In the genomic region with DNA sequence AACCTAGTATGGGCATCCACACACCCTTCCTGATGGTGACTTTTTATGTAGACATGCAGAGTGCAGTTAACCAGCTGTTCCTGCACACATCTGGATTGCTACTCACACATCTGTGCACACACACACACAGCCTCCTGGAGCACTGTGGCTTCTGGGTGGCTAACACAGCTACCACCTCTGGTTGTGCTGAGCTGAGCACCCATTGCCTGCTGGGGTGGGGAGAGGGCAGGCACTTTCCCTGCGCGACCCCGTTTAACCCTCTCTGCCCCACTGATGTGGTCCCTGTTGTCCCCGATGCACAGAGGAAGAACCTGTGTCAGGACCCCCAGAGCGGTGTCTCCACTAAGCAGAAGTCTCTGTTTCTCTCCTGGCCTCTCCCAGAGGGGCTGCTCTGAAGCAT, we compare ENCODE assay signal across 32 cellular contexts. TPM values are rescaled to one million over a fixed set of nuclear protein-coding genes. Genes with fewer than 3 reads are reported as not detected.
A peak's percentile ranks its signal among the peaks of the same experiment; 100 is the strongest.
DNase-seq lines count a peak whose midpoint lies in the region; ATAC-seq, FAIRE-seq and TF ChIP-seq lines count a peak whose summit lies in the region.
"Had no signal": no experiment of that assay in that cellular context is flagged by ENCODE, and none has a peak within 500 bp of the region (broad histone marks: within the 10 kb centered on the region; RNA-seq: fewer than 3 reads in every experiment).

No MANE protein-coding gene starts in this region.

- CTCF ChIA-PET in Calu3 (lab: Charles Lee), result interaction anchor here (1.6 to 3.7 kb wide), 4 partner anchors 13 to 164 kb away, joined by 8 to 76 read pairs (median 16); partner anchors contain the start of gene SERPINA3

- no peak overlapping the region for H2BK5ac ChIP-seq in mesenchymal stem cell (ENCODE audit: low read depth, low read length, poor library complexity, severe bottlenecking)

- H2BK120ac ChIP-seq in mesenchymal stem cell (ENCODE audit: low read depth, low read length), result no peak overlapping the region

- H2AFZ ChIP-seq in astrocyte (ENCODE audit: low read depth, low read length) (no peak overlapping the region), mesenchymal stem cell (ENCODE audit: low read depth, low read length) (no peak overlapping the region)

- H2BK12ac ChIP-seq in mesenchymal stem cell (ENCODE audit: low read length in 2 of 2), result no peak overlapping the region

- H3K27me3 Mint-ChIP-seq in Calu3 (ENCODE audit: unreplicated experiment) (no peaks in the 10 kb centered on the region), astrocyte (ENCODE audit: low read depth, unreplicated experiment) (peaks cover 15% of the 10 kb centered on the region), chondrocyte (ENCODE audit: low read depth) (no peaks in the 10 kb centered on the region)
- peaks cover 3% of the 10 kb centered on the region for H3K27me3 Mint-ChIP-seq in activated T-cell treated with anti-CD3 and anti-CD28 coated beads, Interleukin-2, amount 50 U/mL, for 4 hours (ENCODE audit: low read depth)

- H3K4me1 ChIP-seq in astrocyte (ENCODE audit: insufficient read depth, low read length) (peaks cover 37% of the 10 kb centered on the region), mesenchymal stem cell (ENCODE audit: control insufficient read depth, insufficient read depth, low read depth, low read length) (peaks cover 30% of the 10 kb centered on the region)

- no peaks in the 10 kb centered on the region for H3K79me1 ChIP-seq in mesenchymal stem cell (replicated peaks; ENCODE audit: low read length, poor library complexity, severe bottlenecking)

- ATAC-seq in HG02870 (IDR thresholded peaks at IDR 0.05; ENCODE audit: unreplicated experiment), result no peak
- ATAC-seq in activated T-cell treated with anti-CD3 and anti-CD28 coated beads, Interleukin-2, amount 50 U/mL, for 4 hours, result no peak
- ATAC-seq in HG02798 (IDR thresholded peaks at IDR 0.05; ENCODE audit: poor library complexity, unreplicated experiment), result no peak
- ATAC-seq: K562, PC-3 had no signal

- BruUV-seq in Calu3 (replicated peaks; lab: Mats Ljungman, UMichigan), result no TSS peak

- H2BK15ac ChIP-seq in mesenchymal stem cell (ENCODE audit: low read depth, poor library complexity, severe bottlenecking), result no peak overlapping the region

- H3K18ac ChIP-seq in mesenchymal stem cell (ENCODE audit: low read depth in 1 of 2, low read length in 2 of 2), result no peak overlapping the region

- H3K9ac ChIP-seq in astrocyte (ENCODE audit: low read length), result no peak overlapping the region
- H3K9ac ChIP-seq in mesenchymal stem cell (ENCODE audit: low read length), result no peak overlapping the region

- intact Hi-C loops in Calu3 (cut with micrococcal nuclease; ENCODE audit: unreplicated experiment), result no loop called here

- H3K27me3 ChIP-seq in astrocyte (ENCODE audit: insufficient read depth, low read length) (no peaks in the 10 kb centered on the region), mesenchymal stem cell (ENCODE audit: control insufficient read depth in 1 of 2, insufficient read depth in 1 of 2, low read length in 2 of 2) (no peaks in the 10 kb centered on the region)

- H4K91ac ChIP-seq in mesenchymal stem cell (ENCODE audit: low read length), result peak overlapping the region; percentile 35

- peaks cover 84% of the 10 kb centered on the region for H3K4me1 Mint-ChIP-seq in Calu3 (ENCODE audit: low read depth, unreplicated experiment)
- H3K4me1 Mint-ChIP-seq in astrocyte (ENCODE audit: low read depth, unreplicated experiment), result peaks cover 34% of the 10 kb centered on the region
- H3K4me1 Mint-ChIP-seq in chondrocyte (ENCODE audit: low read depth), result peaks cover 40% of the 10 kb centered on the region
- no peaks in the 10 kb centered on the region for H3K4me1 Mint-ChIP-seq in activated T-cell treated with anti-CD3 and anti-CD28 coated beads, Interleukin-2, amount 50 U/mL, for 4 hours (ENCODE audit: low read depth)
- H3K4me1 Mint-ChIP-seq: CD4-positive, alpha-beta memory T cell had no signal

- H3K14ac ChIP-seq in mesenchymal stem cell (ENCODE audit: low read length in 2 of 2), result no peak overlapping the region

- no peaks in the 10 kb centered on the region for H3K36me3 ChIP-seq in astrocyte (ENCODE audit: insufficient read depth, low read length)
- H3K36me3 ChIP-seq in mesenchymal stem cell (ENCODE audit: control insufficient read depth in 1 of 2, insufficient read depth in 2 of 2, low read depth in 1 of 2, low read length in 2 of 2), result no peaks in the 10 kb centered on the region

- no peak overlapping the region for H3K27ac ChIP-seq in astrocyte (ENCODE audit: low read depth, low read length)
- H3K27ac ChIP-seq in mesenchymal stem cell (ENCODE audit: low read length, poor library complexity, severe bottlenecking), result no peak overlapping the region
- H3K27ac ChIP-seq: HL-60, SK-N-MC had no signal

- H3K9me3 ChIP-seq in astrocyte (ENCODE audit: insufficient read depth, low read depth, low read length), result no peaks in the 10 kb centered on the region
- no peaks in the 10 kb centered on the region for H3K9me3 ChIP-seq in mesenchymal stem cell (ENCODE audit: control insufficient read depth, low read length)
- H3K9me3 ChIP-seq: Caco-2 had no signal

- H3K23ac ChIP-seq in mesenchymal stem cell (ENCODE audit: low read length in 2 of 2), result no peak overlapping the region

- FAIRE-seq in astrocyte (lab: Jason Lieb, UNC), result no peak
- FAIRE-seq: GM12891, K562 had no signal

- H4K20me1 ChIP-seq in astrocyte (ENCODE audit: insufficient read depth, low read length), result no peaks in the 10 kb centered on the region

- H3K4ac ChIP-seq in mesenchymal stem cell (ENCODE audit: low read depth in 1 of 2, low read length in 2 of 2), result no peak overlapping the region

- H4K8ac ChIP-seq in mesenchymal stem cell (ENCODE audit: low read length), result no peak overlapping the region

- peaks cover 51% of the 10 kb centered on the region for H3K36me3 Mint-ChIP-seq in Calu3 (ENCODE audit: insufficient read depth, unreplicated experiment)
- no peaks in the 10 kb centered on the region for H3K36me3 Mint-ChIP-seq in astrocyte (ENCODE audit: low read depth, unreplicated experiment)
- no peaks in the 10 kb centered on the region for H3K36me3 Mint-ChIP-seq in chondrocyte (ENCODE audit: low read depth)
- no peaks in the 10 kb centered on the region for H3K36me3 Mint-ChIP-seq in activated T-cell treated with anti-CD3 and anti-CD28 coated beads, Interleukin-2, amount 50 U/mL, for 4 hours (ENCODE audit: insufficient read depth)
- H3K36me3 Mint-ChIP-seq: CD4-positive, alpha-beta memory T cell had no signal

- H3K27ac Mint-ChIP-seq in Calu3 (ENCODE audit: unreplicated experiment) (peak overlapping the region; percentile 95), astrocyte (ENCODE audit: unreplicated experiment) (peak overlapping the region; percentile 72), chondrocyte (ENCODE audit: unreplicated experiment) (no peak overlapping the region)
- H3K27ac Mint-ChIP-seq: CD4-positive, alpha-beta memory T cell had no signal

- TF ChIP-seq CTCF in Calu3 (IDR thresholded peaks at IDR 0.05; ENCODE audit: unreplicated experiment) (no peak), astrocyte (IDR thresholded peaks at IDR 0.05; ENCODE audit: insufficient read depth, low read depth, low read length) (no peak), chondrocyte (IDR thresholded peaks at IDR 0.05) (no peak)

- DNase-seq in Calu3 (no peak), astrocyte (ENCODE audit: low read depth) (no peak), chondrocyte (ENCODE audit: low spot score) (peak; percentile 59), mesenchymal stem cell (no peak), inferior parietal cortex (ENCODE audit: extremely low spot score) (no peak)
- no peak for DNase-seq in activated T-cell treated with anti-CD3 and anti-CD28 coated beads, Interleukin-2, amount 50 U/mL, for 4 hours
- DNase-seq: 8988T; C1 segment of cervical spinal cord; Caco-2; CD4-positive, alpha-beta memory T cell; DMS 273 treated with DMSO at 0.1 percent for 48 hours; DMS79; EL; GDM1; Kasumi-1; MV-4-11; NCI-H1105 treated with DMSO at 0.1 percent for 48 hours; NCI-H2029; NCI-H446; NCI-H524 treated with DMSO at 0.1 percent for 48 hours; NCI-H774; NK-92 treated with Interleukin-12 subunit alpha and Interleukin-12 subunit beta, amount 100 ng/mL, for 24 hours; PC-3; SIG-M5 had no signal

- H3K4me3 ChIP-seq in astrocyte (ENCODE audit: insufficient read depth, low read depth, low read length), result no peak overlapping the region
- no peak overlapping the region for H3K4me3 ChIP-seq in mesenchymal stem cell (ENCODE audit: insufficient read depth in 1 of 2, low read depth in 1 of 2, low read length in 2 of 2)
- H3K4me3 ChIP-seq: K562, SK-N-MC had no signal

- H2AK5ac ChIP-seq in mesenchymal stem cell (ENCODE audit: low read length, severe bottlenecking), result no peak overlapping the region

- WGBS in mesenchymal stem cell, result 91% methylated on average over 5 of the region's 5 CpGs

- no peak overlapping the region for H3K4me2 ChIP-seq in astrocyte (ENCODE audit: low read length)
- no peak overlapping the region for H3K4me2 ChIP-seq in mesenchymal stem cell (ENCODE audit: low read length, poor library complexity, severe bottlenecking)

- H3K9me3 Mint-ChIP-seq in Calu3 (ENCODE audit: low read depth, unreplicated experiment) (peaks cover 4% of the 10 kb centered on the region), astrocyte (ENCODE audit: unreplicated experiment) (peaks cover 2% of the 10 kb centered on the region), chondrocyte (ENCODE audit: low read depth) (peaks cover 3% of the 10 kb centered on the region)
- no peaks in the 10 kb centered on the region for H3K9me3 Mint-ChIP-seq in activated T-cell treated with anti-CD3 and anti-CD28 coated beads, Interleukin-2, amount 50 U/mL, for 4 hours
- H3K9me3 Mint-ChIP-seq: CD4-positive, alpha-beta memory T cell had no signal

- H3K4me3 Mint-ChIP-seq in Calu3 (ENCODE audit: low read depth, unreplicated experiment), result peak overlapping the region; percentile 46
- H3K4me3 Mint-ChIP-seq in astrocyte (ENCODE audit: unreplicated experiment), result no peak overlapping the region
- no peak overlapping the region for H3K4me3 Mint-ChIP-seq in chondrocyte (ENCODE audit: unreplicated experiment)
- no peak overlapping the region for H3K4me3 Mint-ChIP-seq in activated T-cell treated with anti-CD3 and anti-CD28 coated beads, Interleukin-2, amount 50 U/mL, for 4 hours
- H3K4me3 Mint-ChIP-seq: CD4-positive, alpha-beta memory T cell had no signal

- no peaks in the 10 kb centered on the region for H3K79me2 ChIP-seq in astrocyte (ENCODE audit: insufficient read depth, low read length)

RNA-seq across cellular contexts. Expression of gene SERPINA3, which starts 14.4 kb away (rescaled TPM):
- total RNA-seq in Calu3 (2022) (1,748 and 2,914 TPM in 2 replicates), astrocyte (1.3 and 2.9 TPM in 2 replicates), chondrocyte (3.6 to 4.6 TPM (median 3.9 TPM) in 3 replicates)
- polyA plus RNA-seq in mesenchymal stem cell (2013, experiment 1 of 2), result 0.10 TPM
- 0.08 TPM for polyA plus RNA-seq in mesenchymal stem cell (2013, experiment 2 of 2)
- total RNA-seq in activated T-cell treated with anti-CD3 and anti-CD28 coated beads, Interleukin-2, amount 50 U/mL, for 4 hours, result 1 to 10 TPM; 1.9 to 2.6 (median 2.4) TPM
- total RNA-seq: CD4-positive, alpha-beta memory T cell; PC-3 had no signal
- polyA plus RNA-seq: CD4-positive, alpha-beta memory T cell; K562 had no signal

RNA-seq across cellular contexts. Expression of gene SERPINA5, which starts 16.6 kb away (rescaled TPM):
- 20.7 and 21.6 TPM in 2 replicates for total RNA-seq in Calu3 (2022)
- total RNA-seq in astrocyte, result 0.23 and 0.36 TPM in 2 replicates
- 0.50 to 0.54 TPM in 2 of 3 replicates, not detected in the other for total RNA-seq in chondrocyte
- polyA plus RNA-seq in mesenchymal stem cell (2013, experiment 1 of 2), result not detected
- polyA plus RNA-seq in mesenchymal stem cell (2013, experiment 2 of 2), result not detected
- total RNA-seq in activated T-cell treated with anti-CD3 and anti-CD28 coated beads, Interleukin-2, amount 50 U/mL, for 4 hours, result under 1 TPM; 0.29 to 0.58 (median 0.38) TPM
- total RNA-seq: CD4-positive, alpha-beta memory T cell; PC-3 had no signal
- polyA plus RNA-seq: CD4-positive, alpha-beta memory T cell; K562 had no signal

RNA-seq across cellular contexts. Expression of gene SERPINA4, which starts 36.5 kb away (rescaled TPM):
- 9.8 and 17.3 TPM in 2 replicates for total RNA-seq in Calu3 (2022)
- total RNA-seq in astrocyte, result not detected in 2 replicates
- not detected in 3 replicates for total RNA-seq in chondrocyte
- polyA plus RNA-seq in mesenchymal stem cell (2013, experiment 1 of 2), result not detected
- polyA plus RNA-seq in mesenchymal stem cell (2013, experiment 2 of 2), result not detected
- not detected for total RNA-seq in activated T-cell treated with anti-CD3 and anti-CD28 coated beads, Interleukin-2, amount 50 U/mL, for 4 hours
- total RNA-seq: CD4-positive, alpha-beta memory T cell; H4; K562; M059J; PC-3 had no signal
- polyA plus RNA-seq: CD4-positive, alpha-beta memory T cell; K562 had no signal

Comparison
In these comparisons a context has a peak if more than half of its experiments do, and no peak if none do; other contexts are left out.
1. RNA of gene SERPINA3, which starts 14.4 kb away (total RNA-seq): 1,748 to 2,914 TPM in Calu3; 3.6 to 4.6 TPM in chondrocyte, 1.9 to 2.6 TPM in activated T-cell treated with anti-CD3 and anti-CD28 coated beads, Interleukin-2, amount 50 U/mL, for 4 hours and 1.3 to 2.9 TPM in astrocyte; every median in the first group is over 100 times any median in the second.
2. RNA of gene SERPINA5, which starts 16.6 kb away (total RNA-seq): 20.7 to 21.6 TPM in Calu3; 0.50 to 0.54 TPM in chondrocyte, 0.29 to 0.58 TPM in activated T-cell treated with anti-CD3 and anti-CD28 coated beads, Interleukin-2, amount 50 U/mL, for 4 hours and 0.23 to 0.36 TPM in astrocyte; every median in the first group is over 10 times any median in the second.